ENCODE assay signal across 1 cellular context in the genomic region with DNA sequence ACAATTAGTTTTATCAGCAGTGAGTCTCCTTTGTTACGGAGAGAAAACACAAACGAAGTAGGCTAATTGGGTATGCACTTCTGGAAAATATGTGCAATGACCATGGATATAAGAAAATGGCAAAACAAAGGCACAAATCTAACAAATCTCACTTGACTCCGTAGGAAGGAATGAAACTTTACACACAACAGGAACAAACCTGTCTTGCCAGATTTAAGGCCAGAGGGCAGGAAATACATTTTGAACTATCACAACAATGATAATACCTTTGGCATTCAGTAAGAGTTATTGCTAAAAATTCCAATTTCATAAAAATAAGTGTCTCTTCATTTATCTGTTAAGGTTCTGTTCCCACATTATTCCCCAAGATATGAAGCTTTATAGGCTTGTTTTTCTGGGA.
TF ChIP-seq lines count a peak whose summit lies in the region.

No MANE protein-coding gene starts in this region.

TF ChIP-seq in WTC11, 78 proteins besides CTCF, POLR2A, EP300 and RAD21 (continued from another document):
- TF ChIP-seq, protein P1, sequence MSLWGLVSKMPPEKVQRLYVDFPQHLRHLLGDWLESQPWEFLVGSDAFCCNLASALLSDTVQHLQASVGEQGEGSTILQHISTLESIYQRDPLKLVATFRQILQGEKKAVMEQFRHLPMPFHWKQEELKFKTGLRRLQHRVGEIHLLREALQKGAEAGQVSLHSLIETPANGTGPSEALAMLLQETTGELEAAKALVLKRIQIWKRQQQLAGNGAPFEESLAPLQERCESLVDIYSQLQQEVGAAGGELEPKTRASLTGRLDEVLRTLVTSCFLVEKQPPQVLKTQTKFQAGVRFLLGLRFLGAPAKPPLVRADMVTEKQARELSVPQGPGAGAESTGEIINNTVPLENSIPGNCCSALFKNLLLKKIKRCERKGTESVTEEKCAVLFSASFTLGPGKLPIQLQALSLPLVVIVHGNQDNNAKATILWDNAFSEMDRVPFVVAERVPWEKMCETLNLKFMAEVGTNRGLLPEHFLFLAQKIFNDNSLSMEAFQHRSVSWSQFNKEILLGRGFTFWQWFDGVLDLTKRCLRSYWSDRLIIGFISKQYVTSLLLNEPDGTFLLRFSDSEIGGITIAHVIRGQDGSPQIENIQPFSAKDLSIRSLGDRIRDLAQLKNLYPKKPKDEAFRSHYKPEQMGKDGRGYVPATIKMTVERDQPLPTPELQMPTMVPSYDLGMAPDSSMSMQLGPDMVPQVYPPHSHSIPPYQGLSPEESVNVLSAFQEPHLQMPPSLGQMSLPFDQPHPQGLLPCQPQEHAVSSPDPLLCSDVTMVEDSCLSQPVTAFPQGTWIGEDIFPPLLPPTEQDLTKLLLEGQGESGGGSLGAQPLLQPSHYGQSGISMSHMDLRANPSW (CRISPR knock-in tag; conservative IDR thresholded peaks at IDR 0.05; ENCODE audit: low read depth) = no peak
